Comparison of ENCODE assay signal across 8 cellular contexts in genomic region chr1:16643476-16644178, GRCh38. TPM values are rescaled to one million over a fixed set of nuclear protein-coding genes. Genes with fewer than 3 reads are reported as not detected.
A peak's percentile ranks its signal among the peaks of the same experiment; 100 is the strongest.
DNase-seq lines count a peak whose midpoint lies in the region; ATAC-seq and TF ChIP-seq lines count a peak whose summit lies in the region.
"Not testable (repeated sequence)": the region's sequence is repeated elsewhere in the genome, so short reads cannot be mapped to it uniquely, and the experiment has no call there.

No MANE protein-coding gene starts in this region.

- peaks cover 14% of the 10 kb centered on the region for H3K27me3 ChIP-seq in iPS-18a (ENCODE audit: control insufficient read depth, insufficient read depth, low read length)
- H3K27me3 ChIP-seq in parathyroid adenoma (ENCODE audit: control insufficient read depth, insufficient read depth, low read length), result not testable (repeated sequence)

- H3K79me2 ChIP-seq in parathyroid adenoma, result peaks cover 24% of the 10 kb centered on the region

- H3K9me3 ChIP-seq in iPS-18a (ENCODE audit: control insufficient read depth, low read depth, low read length); parathyroid adenoma (ENCODE audit: control insufficient read depth, low read length): not testable (repeated sequence)

- H2AFZ ChIP-seq in parathyroid adenoma, result peak overlapping the region; percentile 100

- not testable (repeated sequence) for H3K4me3 Mint-ChIP-seq in activated CD4-positive, alpha-beta T cell treated with anti-CD3 and anti-CD28 coated beads, Interleukin-2, amount 10 ng/mL, durations not matched to agents 7 days and 5 days

- H3K4me1 Mint-ChIP-seq in activated CD4-positive, alpha-beta T cell treated with anti-CD3 and anti-CD28 coated beads, Interleukin-2, amount 10 ng/mL, durations not matched to agents 7 days and 5 days, result not testable (repeated sequence)

- CTCF ChIA-PET in activated CD4-positive, alpha-beta T cell treated with anti-CD3 and anti-CD28 coated beads, Interleukin-2, amount 10 ng/mL, durations not matched to agents 7 days and 5 days (lab: Charles Lee), result interaction anchor here (0.6 to 1.2 kb wide), 3 partner anchors 10 to 84 kb away, joined by 3 read pairs; no protein-coding TSS in a partner anchor

- POLR2A ChIA-PET in activated CD4-positive, alpha-beta T cell treated with anti-CD3 and anti-CD28 coated beads, Interleukin-2, amount 10 ng/mL, durations not matched to agents 7 days and 5 days (lab: Charles Lee), result not testable (repeated sequence)

- H3K27ac Mint-ChIP-seq in activated CD4-positive, alpha-beta T cell treated with anti-CD3 and anti-CD28 coated beads, Interleukin-2, amount 10 ng/mL, durations not matched to agents 7 days and 5 days, result not testable (repeated sequence)

- not testable (repeated sequence) for H3K4me1 ChIP-seq in iPS-18a (ENCODE audit: control insufficient read depth, low read depth, low read length)
- H3K4me1 ChIP-seq in parathyroid adenoma, result peaks cover 11% of the 10 kb centered on the region

- H3K27ac ChIP-seq in iPS-18a (ENCODE audit: low read length), result not testable (repeated sequence)
- peak overlapping the region; percentile 67 for H3K27ac ChIP-seq in parathyroid adenoma

- not testable (repeated sequence) for H3K36me3 ChIP-seq in iPS-18a (ENCODE audit: control insufficient read depth, low read depth, low read length); parathyroid adenoma (ENCODE audit: control insufficient read depth, insufficient read depth, low read length)

- ATAC-seq in GM18498 (IDR thresholded peaks at IDR 0.05; ENCODE audit: unreplicated experiment) (peak; percentile 6), HG02943 (IDR thresholded peaks at IDR 0.05; ENCODE audit: low read depth, unreplicated experiment) (peak; percentile 5)

- H3K36me3 Mint-ChIP-seq in activated CD4-positive, alpha-beta T cell treated with anti-CD3 and anti-CD28 coated beads, Interleukin-2, amount 10 ng/mL, durations not matched to agents 7 days and 5 days (ENCODE audit: low read depth), result not testable (repeated sequence)

- H3K9ac ChIP-seq in iPS-18a (ENCODE audit: low read length) (peak overlapping the region; percentile 73), parathyroid adenoma (peak overlapping the region; percentile 89)

- not testable (repeated sequence) for TF ChIP-seq CTCF in parathyroid adenoma (IDR thresholded peaks at IDR 0.05)

- H3K4me3 ChIP-seq in iPS-18a (ENCODE audit: low read length), result peak overlapping the region; percentile 84
- H3K4me3 ChIP-seq in parathyroid adenoma (ENCODE audit: low read depth, low read length), result peak overlapping the region; percentile 79

- H3K27me3 Mint-ChIP-seq in activated CD4-positive, alpha-beta T cell treated with anti-CD3 and anti-CD28 coated beads, Interleukin-2, amount 10 ng/mL, durations not matched to agents 7 days and 5 days, result not testable (repeated sequence)

- H3K4me2 ChIP-seq in parathyroid adenoma (ENCODE audit: low read length), result peak overlapping the region; percentile 60

- peak; percentile 68 for DNase-seq in NAMALWA (ENCODE audit: low spot score)
- peak; percentile 31 for DNase-seq in activated CD4-positive, alpha-beta T cell treated with anti-CD3 and anti-CD28 coated beads, Interleukin-2, amount 10 ng/mL, durations not matched to agents 7 days and 5 days
- DNase-seq in dedifferentiated amniotic fluid mesenchymal stem cell (ENCODE audit: extremely low spot score), result peak; percentile 26
- peak; percentile 44 for DNase-seq in ureter (ENCODE audit: low spot score)

- not testable (repeated sequence) for H3K9me3 Mint-ChIP-seq in activated CD4-positive, alpha-beta T cell treated with anti-CD3 and anti-CD28 coated beads, Interleukin-2, amount 10 ng/mL, durations not matched to agents 7 days and 5 days

RNA-seq across cellular contexts. Expression of gene RNU1-3, which starts 23.1 kb away (rescaled TPM):
- 1,000 to 10,000 TPM; 2,316 to 2,477 TPM for total RNA-seq in activated CD4-positive, alpha-beta T cell treated with anti-CD3 and anti-CD28 coated beads, Interleukin-2, amount 10 ng/mL, durations not matched to agents 7 days and 5 days
- total RNA-seq in ureter, result 1,626 TPM

RNA-seq across cellular contexts. Expression of gene NBPF1, which starts 30.3 kb away (rescaled TPM):
- 1 to 10 TPM; 6.7 to 7.7 TPM for total RNA-seq in activated CD4-positive, alpha-beta T cell treated with anti-CD3 and anti-CD28 coated beads, Interleukin-2, amount 10 ng/mL, durations not matched to agents 7 days and 5 days
- 61.9 TPM for total RNA-seq in ureter
